8 cellular contexts compared by ENCODE assay signal in the genomic region with DNA sequence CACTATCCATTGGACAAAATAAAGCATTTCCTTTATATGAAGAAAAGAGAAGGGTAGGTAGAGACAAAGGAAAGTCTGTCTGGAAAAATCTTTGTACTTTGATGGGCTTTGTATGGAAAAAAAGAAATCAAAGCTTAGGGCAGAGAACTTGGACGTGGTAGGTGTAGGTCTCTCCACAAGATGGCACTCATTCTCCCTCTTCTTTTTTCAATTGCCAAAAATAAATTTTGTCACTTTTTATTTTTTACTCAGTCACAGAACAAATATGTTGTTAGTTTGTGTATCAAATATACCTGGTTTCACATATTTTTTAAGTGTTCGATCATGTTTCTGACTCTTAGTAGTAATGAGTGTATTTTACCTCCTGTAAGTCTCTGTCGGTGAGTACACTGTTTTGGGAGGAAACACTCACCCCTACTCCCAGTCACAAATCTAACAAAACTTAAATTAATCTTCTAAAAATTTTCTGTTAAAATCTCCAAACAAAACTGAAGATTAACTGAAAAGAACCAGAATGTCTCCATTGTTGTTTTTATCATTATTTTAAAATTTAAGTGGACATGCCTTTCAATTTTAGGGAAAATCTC.
DNase-seq lines count a peak whose midpoint lies in the region; ATAC-seq, FAIRE-seq and TF ChIP-seq lines count a peak whose summit lies in the region.

No MANE protein-coding gene starts in this region.

- peak; percentile 40 for FAIRE-seq in frontal cortex (lab: Jason Lieb, UNC)

- H3K4me2 ChIP-seq in PC-3 (ENCODE audit: low read length): no peak overlapping the region

- H3K4me3 ChIP-seq in A673 (ENCODE audit: low read depth, low read length, poor library complexity, severe bottlenecking) (no peak overlapping the region), PC-3 (ENCODE audit: low read length) (no peak overlapping the region)

- DNase-seq in A673 (ENCODE audit: low spot score) (peak; percentile 12), GM10266 (ENCODE audit: extremely low spot score) (peak; percentile 13), PC-3 (peak; percentile 50), frontal cortex (ENCODE audit: low spot score in 2 of 2) (peak in 1 of 2 donors; percentile 2), activated gamma-delta T cell (lab: John Stamatoyannopoulos, UW) (no peak), cerebellar nuclear complex (lab: John Stamatoyannopoulos, UW) (no peak)

- ATAC-seq in PC-3: peak; percentile 48
- no peak for ATAC-seq in GM18870 (IDR thresholded peaks at IDR 0.05; ENCODE audit: unreplicated experiment)
- no peak for ATAC-seq in HG03442 (IDR thresholded peaks at IDR 0.05; ENCODE audit: unreplicated experiment)

- intact Hi-C loops in A673 (cut with micrococcal nuclease; ENCODE audit: unreplicated experiment) (loop anchor here (1.0 to 10.0 kb wide), 2 partner anchors 336 to 467 kb away; no protein-coding TSS in a partner anchor), PC-3 (cut with micrococcal nuclease) (loop anchor here (1.0 to 2.0 kb wide), 5 partner anchors 29 to 336 kb away; no protein-coding TSS in a partner anchor)

- no peak overlapping the region for H3K9ac ChIP-seq in PC-3 (ENCODE audit: low read length)

- H3K36me3 ChIP-seq in A673 (ENCODE audit: insufficient read depth, low read length, poor library complexity, severe bottlenecking): no peaks in the 10 kb centered on the region
- H3K36me3 ChIP-seq in PC-3 (ENCODE audit: low read depth, low read length): no peaks in the 10 kb centered on the region

- TF ChIP-seq CTCF in A673 (conservative IDR thresholded peaks at IDR 0.05; ENCODE audit: low read depth, low read length): peak; percentile 59
- TF ChIP-seq CTCF in GM10266 (IDR thresholded peaks at IDR 0.05; ENCODE audit: control insufficient read depth, insufficient read depth, low read depth, missing control alignments): peak; percentile 56
- peak; percentile 84 for TF ChIP-seq CTCF in PC-3 (conservative IDR thresholded peaks at IDR 0.05; ENCODE audit: low read depth, low read length)

- H4K20me1 ChIP-seq in PC-3 (ENCODE audit: low read length): no peaks in the 10 kb centered on the region

- H3F3A ChIP-seq in PC-3 (ENCODE audit: low read length, unreplicated experiment): no peaks in the 10 kb centered on the region

- CTCF ChIA-PET in A673 (lab: Charles Lee) (interaction anchor here (0.6 kb wide), 1 partner anchor 353 kb away, joined by 3 read pairs; no protein-coding TSS in a partner anchor), PC-3 (lab: Charles Lee) (interaction anchor here (0.5 to 1.0 kb wide), 5 partner anchors 109 to 337 kb away, joined by 3 to 8 read pairs (median 3); no protein-coding TSS in a partner anchor)

- H3K4me1 ChIP-seq in A673 (ENCODE audit: insufficient read depth, low read length, poor library complexity, severe bottlenecking) (no peaks in the 10 kb centered on the region), PC-3 (ENCODE audit: insufficient read depth, low read length) (no peaks in the 10 kb centered on the region)

- POLR2A ChIA-PET in A673 (lab: Charles Lee; ENCODE audit: low non-redundant PET): no interaction called here
- POLR2A ChIA-PET in PC-3 (lab: Charles Lee; ENCODE audit: unreplicated experiment): no interaction called here

- H3K27ac ChIP-seq in A673 (ENCODE audit: low read depth, low read length, poor library complexity, severe bottlenecking): no peak overlapping the region
- no peak overlapping the region for H3K27ac ChIP-seq in PC-3 (ENCODE audit: low read length)

- H2AFZ ChIP-seq in PC-3 (ENCODE audit: low read length): no peak overlapping the region

- H3K9me3 ChIP-seq in A673 (ENCODE audit: low read depth, low read length, poor library complexity, severe bottlenecking) (no peaks in the 10 kb centered on the region), PC-3 (ENCODE audit: low read length) (no peaks in the 10 kb centered on the region)

- H3K27me3 ChIP-seq in A673 (replicated peaks; ENCODE audit: insufficient read depth, low read depth, low read length, poor library complexity) (peaks cover 23% of the 10 kb centered on the region), PC-3 (ENCODE audit: low read length) (no peaks in the 10 kb centered on the region)

- BruUV-seq in A673 (replicated peaks; lab: Mats Ljungman, UMichigan): no TSS peak
- no TSS peak for BruUV-seq in PC-3 (replicated peaks; lab: Mats Ljungman, UMichigan)

- H3K79me2 ChIP-seq in PC-3 (ENCODE audit: low read length): no peaks in the 10 kb centered on the region

- no peaks in the 10 kb centered on the region for H3K9me2 ChIP-seq in PC-3 (replicated peaks; ENCODE audit: low read length)

Comparison
In these comparisons a context has a peak if more than half of its experiments do, and no peak if none do; other contexts are left out.
1. DNase-seq: peak in A673 (single experiment), GM10266 (single experiment) and PC-3 (single experiment); none in activated gamma-delta T cell (single experiment) and cerebellar nuclear complex (0 of 2).
2. Peak in every context shown above with its lines, with median percentiles within 50 percentile points of each other: CTCF ChIP-seq.